ENCODE assay signal across 24 cellular contexts in the genomic region with DNA sequence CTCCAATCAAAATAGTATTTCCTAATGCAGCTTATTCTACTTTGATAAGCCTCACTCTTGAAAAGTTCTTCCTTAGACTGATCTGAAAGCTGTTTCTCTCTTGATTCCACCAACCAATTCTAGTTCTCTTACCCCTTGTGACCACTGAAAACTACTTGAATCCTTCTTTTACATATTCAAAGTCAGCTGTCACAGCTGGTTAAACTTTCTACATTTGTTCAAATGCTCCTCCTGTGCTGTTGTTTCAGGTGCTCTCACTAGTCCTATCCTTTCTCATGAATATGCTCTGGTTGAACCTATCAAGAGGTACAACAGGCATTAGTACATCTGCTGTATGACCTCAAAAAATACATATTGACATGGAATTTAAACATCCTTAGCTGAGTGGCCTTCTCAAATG.
DNase-seq lines count a peak whose midpoint lies in the region; ATAC-seq lines count a peak whose summit lies in the region.
"Had no signal": no experiment of that assay in that cellular context is flagged by ENCODE, and none has a peak within 500 bp of the region (broad histone marks: within the 10 kb centered on the region; RNA-seq: fewer than 3 reads in every experiment).

No MANE protein-coding gene starts in this region.

- no peak overlapping the region for H3K27ac ChIP-seq in iPS-20b (ENCODE audit: low read length)
- H3K27ac ChIP-seq: A549; BLaER1 treated with 17β-estradiol and CSF1 and Interleukin-3, amounts not matched to agents 10 nM and 100 nM had no signal

- peaks cover 31% of the 10 kb centered on the region for H3K4me1 ChIP-seq in iPS-20b (ENCODE audit: insufficient read depth, low read length)
- H3K4me1 ChIP-seq: A549; BLaER1 treated with 17β-estradiol and CSF1 and Interleukin-3, amounts not matched to agents 10 nM and 100 nM had no signal

- CTCF ChIA-PET in activated CD8-positive, alpha-beta T cell treated with anti-CD3 and anti-CD28 coated beads, Interleukin-2, amount 10 ng/mL, durations not matched to agents 7 days and 5 days (lab: Charles Lee): no interaction called here

- H3K27ac Mint-ChIP-seq in activated CD8-positive, alpha-beta T cell treated with anti-CD3 and anti-CD28 coated beads, Interleukin-2, amount 10 ng/mL, durations not matched to agents 7 days and 5 days: no peak overlapping the region
- H3K27ac Mint-ChIP-seq: CD4-positive, alpha-beta T cell; T-cell had no signal

- H3K4me3 Mint-ChIP-seq in activated CD8-positive, alpha-beta T cell treated with anti-CD3 and anti-CD28 coated beads, Interleukin-2, amount 10 ng/mL, durations not matched to agents 7 days and 5 days: no peak overlapping the region
- H3K4me3 Mint-ChIP-seq: CD4-positive, alpha-beta T cell; H9; T-cell had no signal

- no peak overlapping the region for H3K9ac ChIP-seq in iPS-20b (ENCODE audit: low read depth, low read length)
- H3K9ac ChIP-seq: BLaER1 treated with 17β-estradiol and CSF1 and Interleukin-3, amounts not matched to agents 10 nM and 100 nM had no signal

- H3K27me3 ChIP-seq in H7 (ENCODE audit: control insufficient read depth, insufficient read depth, low read length) (no peaks in the 10 kb centered on the region), iPS-20b (ENCODE audit: insufficient read depth, low read length) (no peaks in the 10 kb centered on the region)
- H3K27me3 ChIP-seq: BLaER1 treated with 17β-estradiol and CSF1 and Interleukin-3, amounts not matched to agents 10 nM and 100 nM; MG63 had no signal

- no peak for ATAC-seq in activated CD8-positive, alpha-beta T cell treated with anti-CD3 and anti-CD28 coated beads, Interleukin-2, amount 10 ng/mL, durations not matched to agents 7 days and 5 days
- ATAC-seq: A549, T-cell had no signal

- POLR2A ChIA-PET in activated CD8-positive, alpha-beta T cell treated with anti-CD3 and anti-CD28 coated beads, Interleukin-2, amount 10 ng/mL, durations not matched to agents 7 days and 5 days (lab: Charles Lee): no interaction called here

- no peak overlapping the region for H3K4me3 ChIP-seq in H7 (ENCODE audit: insufficient read depth, low read depth, low read length)
- H3K4me3 ChIP-seq in iPS-20b (ENCODE audit: low read length): peak overlapping the region; percentile 13; the same call in 1 of the 2 replicates
- H3K4me3 ChIP-seq: A549; BLaER1 treated with 17β-estradiol and CSF1 and Interleukin-3, amounts not matched to agents 10 nM and 100 nM; MG63 had no signal

- no peaks in the 10 kb centered on the region for H3K27me3 Mint-ChIP-seq in activated CD8-positive, alpha-beta T cell treated with anti-CD3 and anti-CD28 coated beads, Interleukin-2, amount 10 ng/mL, durations not matched to agents 7 days and 5 days (ENCODE audit: low read depth)
- H3K27me3 Mint-ChIP-seq: T-cell had no signal

- no peaks in the 10 kb centered on the region for H3K4me1 Mint-ChIP-seq in activated CD8-positive, alpha-beta T cell treated with anti-CD3 and anti-CD28 coated beads, Interleukin-2, amount 10 ng/mL, durations not matched to agents 7 days and 5 days (ENCODE audit: low read depth)
- H3K4me1 Mint-ChIP-seq: T-cell had no signal

- no peaks in the 10 kb centered on the region for H3K9me3 Mint-ChIP-seq in activated CD8-positive, alpha-beta T cell treated with anti-CD3 and anti-CD28 coated beads, Interleukin-2, amount 10 ng/mL, durations not matched to agents 7 days and 5 days (ENCODE audit: insufficient read depth)
- H3K9me3 Mint-ChIP-seq: CD4-positive, alpha-beta T cell; H9 had no signal

- H3K9me3 ChIP-seq in iPS-20b (ENCODE audit: insufficient read depth, low read depth, low read length): no peaks in the 10 kb centered on the region
- H3K9me3 ChIP-seq: A549; BLaER1 treated with 17β-estradiol and CSF1 and Interleukin-3, amounts not matched to agents 10 nM and 100 nM; MG63 had no signal

- no peaks in the 10 kb centered on the region for H3K36me3 Mint-ChIP-seq in activated CD8-positive, alpha-beta T cell treated with anti-CD3 and anti-CD28 coated beads, Interleukin-2, amount 10 ng/mL, durations not matched to agents 7 days and 5 days (ENCODE audit: low read depth)
- H3K36me3 Mint-ChIP-seq: T-cell had no signal

- intact Hi-C loops in posterior vena cava (cut with DNase I): no loop called here

- DNase-seq in H7 (peak; percentile 32), NCI-H146 treated with DMSO at 0.1 percent for 48 hours (lab: John Stamatoyannopoulos, UW; ENCODE audit: unreplicated experiment) (peak; percentile 40), SHP77 treated with DMSO at 0.1 percent for 48 hours (lab: John Stamatoyannopoulos, UW) (peak; percentile 81), RPMI8226 (no peak), posterior vena cava (ENCODE audit: low spot score) (no peak), GM19240 (ENCODE audit: insufficient read length, low spot score) (no peak)
- no peak for DNase-seq in activated CD8-positive, alpha-beta T cell treated with anti-CD3 and anti-CD28 coated beads, Interleukin-2, amount 10 ng/mL, durations not matched to agents 7 days and 5 days
- DNase-seq: AML-193; CD4-positive, alpha-beta T cell; DMS53; H9; IMR-90; KG1; MG63; NCI-H1105 treated with DMSO at 0.1 percent for 48 hours; NCI-H1694; NCI-H2171 treated with DMSO at 0.1 percent for 48 hours; NCI-H345; NCI-H510A treated with DMSO at 0.1 percent for 48 hours; NCI-H82; T-cell had no signal

- H3K36me3 ChIP-seq in H7 (replicated peaks; ENCODE audit: control insufficient read depth, insufficient read depth, low read length) (no peaks in the 10 kb centered on the region), iPS-20b (ENCODE audit: insufficient read depth, low read depth, low read length) (no peaks in the 10 kb centered on the region)
- H3K36me3 ChIP-seq: BLaER1 treated with 17β-estradiol and CSF1 and Interleukin-3, amounts not matched to agents 10 nM and 100 nM; MG63 had no signal

Comparison
In these comparisons a context has a peak if more than half of its experiments do, and no peak if none do; other contexts are left out.
1. DNase-seq: peak in H7 (single experiment), NCI-H146 treated with DMSO at 0.1 percent for 48 hours (single experiment) and SHP77 treated with DMSO at 0.1 percent for 48 hours (single experiment); none in RPMI8226 (single experiment), posterior vena cava (single experiment), activated CD8-positive, alpha-beta T cell treated with anti-CD3 and anti-CD28 coated beads, Interleukin-2, amount 10 ng/mL, durations not matched to agents 7 days and 5 days (single experiment) and GM19240 (single experiment).